In the genomic region with DNA sequence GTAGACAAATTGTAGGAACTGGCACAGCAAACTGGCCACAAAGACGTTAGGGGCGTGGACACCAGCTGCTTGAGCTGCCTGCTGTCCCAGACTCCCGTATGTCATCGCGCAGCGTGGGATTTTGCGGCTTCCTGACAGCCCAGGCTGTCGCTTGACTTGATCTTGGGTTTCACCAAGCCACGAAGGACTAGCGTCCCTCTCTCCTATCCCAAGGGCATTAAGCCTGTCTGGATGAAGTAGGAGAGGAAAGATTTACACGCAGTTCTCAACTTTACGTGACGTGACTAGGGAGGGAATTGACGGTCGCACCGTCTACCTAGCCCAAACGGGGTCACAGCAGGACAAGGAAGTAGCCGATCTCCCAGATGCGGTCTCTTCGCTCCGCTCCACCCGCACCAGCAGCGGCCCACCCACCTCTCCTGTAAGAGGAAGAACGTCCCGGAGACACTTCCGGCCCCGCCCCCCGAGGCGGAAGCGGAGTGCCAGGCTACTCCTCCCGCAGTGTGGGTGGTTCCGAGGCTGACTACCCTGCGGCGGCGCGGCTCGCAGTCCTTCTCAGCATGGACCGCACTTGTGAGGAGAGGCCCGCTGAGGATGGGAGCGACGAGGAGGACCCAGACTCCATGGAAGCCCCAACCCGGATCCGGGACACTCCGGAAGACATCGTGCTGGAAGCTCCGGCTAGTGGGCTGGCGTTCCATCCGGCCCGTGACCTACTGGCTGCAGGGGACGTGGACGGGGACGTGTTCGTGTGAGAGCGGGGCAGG, we compare ENCODE assay signal across 8 cellular contexts. TPM values are rescaled to one million over a fixed set of nuclear protein-coding genes. Genes with fewer than 3 reads are reported as not detected.
DNase-seq lines count a peak whose midpoint lies in the region; ATAC-seq, FAIRE-seq and TF ChIP-seq lines count a peak whose summit lies in the region.

A gene with protein sequence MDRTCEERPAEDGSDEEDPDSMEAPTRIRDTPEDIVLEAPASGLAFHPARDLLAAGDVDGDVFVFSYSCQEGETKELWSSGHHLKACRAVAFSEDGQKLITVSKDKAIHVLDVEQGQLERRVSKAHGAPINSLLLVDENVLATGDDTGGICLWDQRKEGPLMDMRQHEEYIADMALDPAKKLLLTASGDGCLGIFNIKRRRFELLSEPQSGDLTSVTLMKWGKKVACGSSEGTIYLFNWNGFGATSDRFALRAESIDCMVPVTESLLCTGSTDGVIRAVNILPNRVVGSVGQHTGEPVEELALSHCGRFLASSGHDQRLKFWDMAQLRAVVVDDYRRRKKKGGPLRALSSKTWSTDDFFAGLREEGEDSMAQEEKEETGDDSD (plus strand): TSS at position 552 of the 767 bp plus-strand sequence. CDS start 9 bp downstream, at position 561.

- peaks cover 73% of the 10 kb centered on the region for H3K36me3 Mint-ChIP-seq in activated CD4-positive, alpha-beta T cell treated with anti-CD3 and anti-CD28 coated beads, Interleukin-2, amount 10 ng/mL, durations not matched to agents 7 days and 5 days (ENCODE audit: low read depth)

- ATAC-seq in HG03457 (IDR thresholded peaks at IDR 0.05; ENCODE audit: unreplicated experiment) (peak; percentile 93), left colon (peak; percentile 96)

- CTCF ChIA-PET in activated CD4-positive, alpha-beta T cell treated with anti-CD3 and anti-CD28 coated beads, Interleukin-2, amount 10 ng/mL, durations not matched to agents 7 days and 5 days (lab: Charles Lee) = interaction anchor here (0.9 to 2.6 kb wide), 6 partner anchors 11 to 262 kb away, joined by 3 to 14 read pairs (median 4); a partner anchor contains a TSS

- no peaks in the 10 kb centered on the region for H3K27me3 Mint-ChIP-seq in activated CD4-positive, alpha-beta T cell treated with anti-CD3 and anti-CD28 coated beads, Interleukin-2, amount 10 ng/mL, durations not matched to agents 7 days and 5 days

- no peaks in the 10 kb centered on the region for H3K9me3 Mint-ChIP-seq in activated CD4-positive, alpha-beta T cell treated with anti-CD3 and anti-CD28 coated beads, Interleukin-2, amount 10 ng/mL, durations not matched to agents 7 days and 5 days

- peak; percentile 99 for DNase-seq in BE2C
- DNase-seq in GM19239 (ENCODE audit: insufficient read length, low spot score) = peak; percentile 92
- DNase-seq in NCI-H526 treated with DMSO at 0.1 percent for 48 hours (lab: John Stamatoyannopoulos, UW) = peak; percentile 92
- peak; percentile 98 for DNase-seq in activated CD4-positive, alpha-beta T cell treated with anti-CD3 and anti-CD28 coated beads, Interleukin-2, amount 10 ng/mL, durations not matched to agents 7 days and 5 days
- peak; percentile 67 for DNase-seq in cortex of kidney (lab: John Stamatoyannopoulos, UW)
- DNase-seq in left colon = peak; percentile 98
- peak; percentile 97 for DNase-seq in stimulated activated CD4-positive, alpha-beta T cell treated with anti-CD3 and anti-CD28 coated beads, Interleukin-1b, Interleukin-23, amount 100 ng/mL, for 48 hours

- H3K9me3 ChIP-seq in BE2C = no peaks in the 10 kb centered on the region

- POLR2A ChIA-PET in activated CD4-positive, alpha-beta T cell treated with anti-CD3 and anti-CD28 coated beads, Interleukin-2, amount 10 ng/mL, durations not matched to agents 7 days and 5 days (lab: Charles Lee) = interaction anchor here (1.2 kb wide), 1 partner anchor 27 kb away, joined by 3 read pairs; a partner anchor contains a TSS

- peak; percentile 95 for FAIRE-seq in GM19239 (lab: Jason Lieb, UNC)

- intact Hi-C loops in left colon (cut with DNase I, micrococcal nuclease) = no loop called here

- H3K4me1 ChIP-seq in BE2C = no peaks in the 10 kb centered on the region

- H3K27ac Mint-ChIP-seq in activated CD4-positive, alpha-beta T cell treated with anti-CD3 and anti-CD28 coated beads, Interleukin-2, amount 10 ng/mL, durations not matched to agents 7 days and 5 days = peak within 1 kb of the TSS; percentile 88

- no peaks in the 10 kb centered on the region for H3K27me3 ChIP-seq in BE2C

- peak within 1 kb of the TSS; percentile 99 for H3K4me3 Mint-ChIP-seq in activated CD4-positive, alpha-beta T cell treated with anti-CD3 and anti-CD28 coated beads, Interleukin-2, amount 10 ng/mL, durations not matched to agents 7 days and 5 days

- H3K4me3 ChIP-seq in BE2C (ENCODE audit: low read depth, low read length) = peak within 1 kb of the TSS; percentile 96

- H3K36me3 ChIP-seq in BE2C = peaks cover 40% of the 10 kb centered on the region

- TF ChIP-seq CTCF in BE2C (IDR thresholded peaks at IDR 0.05; ENCODE audit: low read depth, low read length) = no peak

- H3K4me1 Mint-ChIP-seq in activated CD4-positive, alpha-beta T cell treated with anti-CD3 and anti-CD28 coated beads, Interleukin-2, amount 10 ng/mL, durations not matched to agents 7 days and 5 days = peaks cover 40% of the 10 kb centered on the region

RNA-seq across cellular contexts. Expression of the gene that starts here (rescaled TPM):
- polyA plus RNA-seq in BE2C (2012; ENCODE audit: insufficient read depth, insufficient read length, low read depth) = 41.5 TPM
- total RNA-seq in activated CD4-positive, alpha-beta T cell treated with anti-CD3 and anti-CD28 coated beads, Interleukin-2, amount 10 ng/mL, durations not matched to agents 7 days and 5 days = 10 to 100 TPM; 33.7 to 37.1 TPM
- 10 to 100 TPM; 38.2 to 46.3 TPM for total RNA-seq in left colon

Comparison
In these comparisons a context has a peak if more than half of its experiments do, and no peak if none do; other contexts are left out.
1. Peak in every context shown above with its lines: DNase-seq, ATAC-seq and H3K4me3 ChIP-seq.